ENCODE assay signal across 18 cellular contexts in the genomic region with DNA sequence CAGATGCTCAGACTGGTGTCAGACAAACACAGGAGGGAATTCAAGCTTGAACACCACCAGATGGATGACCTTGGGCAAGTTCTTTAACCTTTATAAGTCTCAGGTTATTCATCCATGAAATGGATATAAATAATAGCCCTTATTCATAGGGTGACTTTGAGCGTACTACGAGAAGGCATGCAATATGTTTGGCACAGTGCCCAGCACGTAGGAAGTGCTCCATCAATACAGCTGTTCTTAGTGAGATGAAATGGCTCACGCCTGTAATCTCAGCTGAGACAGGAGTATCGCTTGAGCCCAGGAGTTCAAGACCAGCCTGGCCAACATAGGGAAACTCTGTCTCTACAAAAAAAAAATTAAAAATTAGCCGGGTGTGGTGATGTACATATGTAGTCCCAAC.
DNase-seq lines count a peak whose midpoint lies in the region; ATAC-seq and TF ChIP-seq lines count a peak whose summit lies in the region.
"Had no signal": no experiment of that assay in that cellular context is flagged by ENCODE, and none has a peak within 500 bp of the region (broad histone marks: within the 10 kb centered on the region; RNA-seq: fewer than 3 reads in every experiment).

No MANE protein-coding gene starts in this region.

- H3K36me3 ChIP-seq in A673 (ENCODE audit: insufficient read depth, low read length, poor library complexity, severe bottlenecking) = no peaks in the 10 kb centered on the region
- no peaks in the 10 kb centered on the region for H3K36me3 ChIP-seq in GM23248 (ENCODE audit: low read depth)
- H3K36me3 ChIP-seq: neutrophil, Peyer's patch, right atrium auricular region had no signal

- H2AFZ ChIP-seq in GM23248 = no peak overlapping the region

- H3K27me3 Mint-ChIP-seq in Calu3 (ENCODE audit: unreplicated experiment) = peaks cover 77% of the 10 kb centered on the region
- H3K27me3 Mint-ChIP-seq: activated CD8-positive, alpha-beta memory T cell treated with anti-CD3 and anti-CD28 coated beads, Interleukin-2, amount 10 ng/mL, durations not matched to agents 7 days and 5 days had no signal

- no peak overlapping the region for H3K9ac ChIP-seq in GM23248

- TF ChIP-seq CTCF in A673 (conservative IDR thresholded peaks at IDR 0.05; ENCODE audit: low read depth, low read length) (no peak), epithelial cell of esophagus (IDR thresholded peaks at IDR 0.05; ENCODE audit: insufficient read depth, low read depth, low read length, missing control alignments) (no peak), Calu3 (IDR thresholded peaks at IDR 0.05; ENCODE audit: unreplicated experiment) (no peak)

- POLR2A ChIA-PET in A673 (lab: Charles Lee; ENCODE audit: low non-redundant PET) = no interaction called here

- no peak overlapping the region for H3K27ac ChIP-seq in A673 (ENCODE audit: low read depth, low read length, poor library complexity, severe bottlenecking)
- H3K27ac ChIP-seq in GM23248 = no peak overlapping the region
- H3K27ac ChIP-seq: epithelial cell of prostate, neutrophil, Peyer's patch, right atrium auricular region had no signal

- no peak for ATAC-seq in HG03442 (IDR thresholded peaks at IDR 0.05; ENCODE audit: unreplicated experiment)
- ATAC-seq: activated CD8-positive, alpha-beta memory T cell treated with anti-CD3 and anti-CD28 coated beads, Interleukin-2, amount 10 ng/mL, durations not matched to agents 7 days and 5 days had no signal

- H3K4me1 ChIP-seq in A673 (ENCODE audit: insufficient read depth, low read length, poor library complexity, severe bottlenecking) (peaks cover 5% of the 10 kb centered on the region), GM23248 (ENCODE audit: insufficient read depth) (0 out of 2 replicates have a peak, but pooled peaks cover 4% of the 10 kb centered on the region)
- H3K4me1 ChIP-seq: Peyer's patch, right atrium auricular region had no signal

- no peaks in the 10 kb centered on the region for H3K9me2 ChIP-seq in GM23248 (ENCODE audit: insufficient read depth)

- no peaks in the 10 kb centered on the region for H3K36me3 Mint-ChIP-seq in Calu3 (ENCODE audit: insufficient read depth, unreplicated experiment)
- H3K36me3 Mint-ChIP-seq: activated CD8-positive, alpha-beta memory T cell treated with anti-CD3 and anti-CD28 coated beads, Interleukin-2, amount 10 ng/mL, durations not matched to agents 7 days and 5 days had no signal

- BruUV-seq in A673 (replicated peaks; lab: Mats Ljungman, UMichigan) (no TSS peak), Calu3 (replicated peaks; lab: Mats Ljungman, UMichigan) (no TSS peak)

- H3K4me3 ChIP-seq in A673 (ENCODE audit: low read depth, low read length, poor library complexity, severe bottlenecking) (no peak overlapping the region), GM23248 (no peak overlapping the region), epithelial cell of esophagus (ENCODE audit: low read length) (no peak overlapping the region)
- H3K4me3 ChIP-seq: Peyer's patch, right atrium auricular region had no signal

- in situ Hi-C loops in GM23248 (cut with MboI) = no loop called here

- WGBS in GM23248 (ENCODE audit: low coverage in 1 of 2, low lambda C conversion rate in 2 of 2, missing lambda C conversion rate in 2 of 2), 2 experiments = 10% methylated on average over 6 of the region's 6 CpGs

- no peaks in the 10 kb centered on the region for H3K79me2 ChIP-seq in GM23248 (ENCODE audit: insufficient read depth)

- no peak overlapping the region for H3K4me2 ChIP-seq in GM23248 (ENCODE audit: unreplicated experiment)

- H3K9me3 ChIP-seq in A673 (ENCODE audit: low read depth, low read length, poor library complexity, severe bottlenecking) (no peaks in the 10 kb centered on the region), GM23248 (ENCODE audit: low read depth) (no peaks in the 10 kb centered on the region)
- H3K9me3 ChIP-seq: neutrophil, Peyer's patch, right atrium auricular region had no signal

- H3K27me3 ChIP-seq in A673 (replicated peaks; ENCODE audit: insufficient read depth, low read depth, low read length, poor library complexity) (no peaks in the 10 kb centered on the region), GM23248 (replicated peaks; ENCODE audit: insufficient read depth) (peaks cover 9% of the 10 kb centered on the region; the same call in 1 of the 2 replicates)
- H3K27me3 ChIP-seq: neutrophil, Peyer's patch, right atrium auricular region had no signal

- H3K27ac Mint-ChIP-seq in Calu3 (ENCODE audit: unreplicated experiment) = no peak overlapping the region
- H3K27ac Mint-ChIP-seq: activated CD8-positive, alpha-beta memory T cell treated with anti-CD3 and anti-CD28 coated beads, Interleukin-2, amount 10 ng/mL, durations not matched to agents 7 days and 5 days had no signal

- CTCF ChIA-PET in A673 (lab: Charles Lee) (no interaction called here), Calu3 (lab: Charles Lee) (no interaction called here)

- no peaks in the 10 kb centered on the region for H4K20me1 ChIP-seq in GM23248 (ENCODE audit: insufficient read depth)

- DNase-seq in A673 (ENCODE audit: low spot score) (peak; percentile 65), GM23248 (peak; percentile 17), NCI-H345 (lab: John Stamatoyannopoulos, UW) (peak; percentile 73), epithelial cell of esophagus (ENCODE audit: low read depth) (peak; percentile 14), NCI-H526 treated with DMSO at 0.1 percent for 48 hours (lab: John Stamatoyannopoulos, UW) (no peak), Calu3 (no peak), activated T-cell treated with anti-CD3 and anti-CD28 coated beads for 4 hours (no peak)
- DNase-seq: activated CD8-positive, alpha-beta memory T cell treated with anti-CD3 and anti-CD28 coated beads, Interleukin-2, amount 10 ng/mL, durations not matched to agents 7 days and 5 days; activated gamma-delta T cell; DMS79 treated with DMSO at 0.1 percent for 48 hours; kidney glomerular epithelial cell; NCI-H510A; Peyer's patch; T-helper 1 cell had no signal

- no peaks in the 10 kb centered on the region for H3K9me3 Mint-ChIP-seq in Calu3 (ENCODE audit: low read depth, unreplicated experiment)

- no peaks in the 10 kb centered on the region for H3K4me1 Mint-ChIP-seq in Calu3 (ENCODE audit: low read depth, unreplicated experiment)
- H3K4me1 Mint-ChIP-seq: activated CD8-positive, alpha-beta memory T cell treated with anti-CD3 and anti-CD28 coated beads, Interleukin-2, amount 10 ng/mL, durations not matched to agents 7 days and 5 days had no signal

- intact Hi-C loops in A673 (cut with micrococcal nuclease; ENCODE audit: unreplicated experiment) (no loop called here), Calu3 (cut with micrococcal nuclease; ENCODE audit: unreplicated experiment) (no loop called here)

- no peaks in the 10 kb centered on the region for H3F3A ChIP-seq in GM23248 (ENCODE audit: insufficient read depth)

- H3K4me3 Mint-ChIP-seq in Calu3 (ENCODE audit: low read depth, unreplicated experiment) = no peak overlapping the region
- H3K4me3 Mint-ChIP-seq: activated CD8-positive, alpha-beta memory T cell treated with anti-CD3 and anti-CD28 coated beads, Interleukin-2, amount 10 ng/mL, durations not matched to agents 7 days and 5 days had no signal

Comparison
In these comparisons a context has a peak if more than half of its experiments do, and no peak if none do; other contexts are left out.
1. DNase-seq: peak in A673 (single experiment), GM23248 (single experiment), NCI-H345 (single experiment) and epithelial cell of esophagus (single experiment); none in NCI-H526 treated with DMSO at 0.1 percent for 48 hours (single experiment), Calu3 (single experiment) and activated T-cell treated with anti-CD3 and anti-CD28 coated beads for 4 hours (single experiment).